ENCODE assay signal across 9 cellular contexts in the genomic region with DNA sequence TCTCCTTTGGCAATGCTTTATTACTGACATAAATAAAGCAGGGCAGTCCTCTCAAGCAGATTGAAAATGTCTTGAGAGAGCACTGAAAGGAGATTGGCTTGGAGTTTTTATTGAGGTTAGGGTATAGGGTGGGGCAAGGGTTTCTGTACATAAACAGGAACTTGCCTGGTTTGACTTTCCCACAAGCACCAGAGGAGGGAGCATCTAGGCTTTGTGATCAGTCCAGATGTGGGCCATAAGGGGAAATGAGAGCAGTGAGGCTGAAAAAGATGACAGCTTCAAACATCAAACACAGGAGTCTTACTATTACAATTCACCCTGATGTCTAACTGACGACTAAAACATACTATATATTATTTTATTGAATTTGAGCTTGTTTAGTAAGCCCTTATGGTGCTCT.
DNase-seq lines count a peak whose midpoint lies in the region; ATAC-seq and TF ChIP-seq lines count a peak whose summit lies in the region.
"Had no signal": no experiment of that assay in that cellular context is flagged by ENCODE, and none has a peak within 500 bp of the region (broad histone marks: within the 10 kb centered on the region; RNA-seq: fewer than 3 reads in every experiment).

No MANE protein-coding gene starts in this region.

- no peaks in the 10 kb centered on the region for H3K9me3 ChIP-seq in CD4-positive, alpha-beta T cell (ENCODE audit: control insufficient read depth, low read length)

- peaks cover 38% of the 10 kb centered on the region for H3K4me1 Mint-ChIP-seq in CD4-positive, alpha-beta T cell (ENCODE audit: low read depth)
- H3K4me1 Mint-ChIP-seq in MCF 10A (ENCODE audit: insufficient read depth, unreplicated experiment): no peaks in the 10 kb centered on the region

- POLR2A ChIA-PET in CD4-positive, alpha-beta T cell (lab: Charles Lee): interaction anchor here (1.2 kb wide), 1 partner anchor 45 kb away, joined by 5 read pairs; no protein-coding TSS in a partner anchor
- POLR2A ChIA-PET in MCF 10A (lab: Yijun Ruan, JAX): no interaction called here

- BruUV-seq in MCF 10A (replicated peaks; lab: Mats Ljungman, UMichigan): no TSS peak

- peaks cover 12% of the 10 kb centered on the region for H3K9me3 Mint-ChIP-seq in CD4-positive, alpha-beta T cell
- peaks cover 9% of the 10 kb centered on the region for H3K9me3 Mint-ChIP-seq in MCF 10A (ENCODE audit: unreplicated experiment)

- intact Hi-C loops in CD4-positive, alpha-beta T cell (cut with DNase I, micrococcal nuclease): loop anchor here in 1 of 2 experiments (5.0 to 10.0 kb wide), 2 partner anchors 184 to 281 kb away; no protein-coding TSS in a partner anchor
- intact Hi-C loops in MCF 10A (cut with micrococcal nuclease): no loop called here

- TF ChIP-seq CTCF in CD4-positive, alpha-beta T cell (IDR thresholded peaks at IDR 0.05): no peak
- TF ChIP-seq CTCF in MCF 10A (IDR thresholded peaks at IDR 0.05; ENCODE audit: unreplicated experiment): no peak

- H3K27ac Mint-ChIP-seq in CD4-positive, alpha-beta T cell: peak overlapping the region; percentile 50
- no peak overlapping the region for H3K27ac Mint-ChIP-seq in MCF 10A (ENCODE audit: low read depth, unreplicated experiment)

- peak in 5 of 10 experiments; percentile 1 to 27 (median 17) for DNase-seq in CD4-positive, alpha-beta T cell
- DNase-seq in T follicular helper cell (ENCODE audit: low read depth) (peak; percentile 1), NCI-H446 (lab: John Stamatoyannopoulos, UW) (no peak), MCF 10A (ENCODE audit: unreplicated experiment) (no peak), activated gamma-delta T cell (lab: John Stamatoyannopoulos, UW) (no peak), iPS-NIHi7 (ENCODE audit: extremely low spot score) (no peak)

- peak; percentile 83 for ATAC-seq in CD4-positive, alpha-beta T cell (ENCODE audit: poor library complexity)
- ATAC-seq in GM19043 (IDR thresholded peaks at IDR 0.05; ENCODE audit: low read depth, unreplicated experiment) (peak; percentile 66), HG03159 (IDR thresholded peaks at IDR 0.05; ENCODE audit: unreplicated experiment) (peak; percentile 74)

- H3K27me3 Mint-ChIP-seq in CD4-positive, alpha-beta T cell: no peaks in the 10 kb centered on the region
- no peaks in the 10 kb centered on the region for H3K27me3 Mint-ChIP-seq in MCF 10A (ENCODE audit: insufficient read depth, unreplicated experiment)

- no peaks in the 10 kb centered on the region for H3K36me3 Mint-ChIP-seq in CD4-positive, alpha-beta T cell (ENCODE audit: low read depth)
- H3K36me3 Mint-ChIP-seq in MCF 10A (ENCODE audit: insufficient read depth, unreplicated experiment): peaks cover 7% of the 10 kb centered on the region

- CTCF ChIA-PET in CD4-positive, alpha-beta T cell (lab: Charles Lee): no interaction called here
- CTCF ChIA-PET in MCF 10A (lab: Yijun Ruan, JAX): interaction anchor here (0.5 kb wide), 1 partner anchor 90 kb away, joined by 6 read pairs; no protein-coding TSS in a partner anchor

- H3K27ac ChIP-seq in CD4-positive, alpha-beta T cell (ENCODE audit: low read depth, low read length): no peak overlapping the region
- H3K27ac ChIP-seq: KMS-11 had no signal

- H3K27me3 ChIP-seq in CD4-positive, alpha-beta T cell (ENCODE audit: control insufficient read depth, insufficient read depth, low read length): no peaks in the 10 kb centered on the region

- H3K4me3 Mint-ChIP-seq in CD4-positive, alpha-beta T cell: no peak overlapping the region
- no peak overlapping the region for H3K4me3 Mint-ChIP-seq in MCF 10A (ENCODE audit: unreplicated experiment)
